Comparison of ENCODE assay signal across 9 cellular contexts in the genomic region with DNA sequence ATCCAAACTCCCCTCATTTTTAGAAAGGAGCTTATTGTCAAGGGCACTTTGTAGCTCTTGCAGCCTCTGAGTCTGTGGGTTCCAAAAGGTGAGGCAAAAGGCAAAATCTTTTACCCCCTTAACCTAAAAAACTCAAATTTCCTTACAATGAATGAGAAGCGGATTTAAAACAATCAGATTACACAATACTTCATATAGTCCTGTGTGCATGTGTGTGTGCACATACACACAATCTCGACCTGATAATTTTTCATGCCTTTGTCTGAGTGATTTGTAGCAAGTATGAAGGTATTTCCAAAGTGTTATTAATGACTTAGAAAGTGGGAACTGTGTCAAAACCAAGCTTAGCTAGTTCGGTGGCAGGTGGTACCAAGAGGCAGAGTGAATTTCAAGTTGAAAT. TPM values are rescaled to one million over a fixed set of nuclear protein-coding genes. Genes with fewer than 3 reads are reported as not detected.
"Had no signal": no experiment of that assay in that cellular context is flagged by ENCODE, and none has a peak within 500 bp of the region (broad histone marks: within the 10 kb centered on the region; RNA-seq: fewer than 3 reads in every experiment).

No MANE protein-coding gene starts in this region.

- H3K4me2 ChIP-seq: KMS-11 had no signal

- FAIRE-seq: HTR-8/SVneo had no signal

- DNase-seq: Karpas-422, KBM-7, KG1 had no signal

- H3K9ac ChIP-seq: KMS-11 had no signal

- H3K27ac ChIP-seq: HL-60, KMS-11 had no signal

RNA-seq across cellular contexts. Expression of gene GRIK1, which starts 42.9 kb away (rescaled TPM):
- total RNA-seq: HT-29, HT1080 had no signal
- polyA plus RNA-seq: IgD-negative memory B cell had no signal
